ENCODE assay signal across 24 cellular contexts in the genomic region with DNA sequence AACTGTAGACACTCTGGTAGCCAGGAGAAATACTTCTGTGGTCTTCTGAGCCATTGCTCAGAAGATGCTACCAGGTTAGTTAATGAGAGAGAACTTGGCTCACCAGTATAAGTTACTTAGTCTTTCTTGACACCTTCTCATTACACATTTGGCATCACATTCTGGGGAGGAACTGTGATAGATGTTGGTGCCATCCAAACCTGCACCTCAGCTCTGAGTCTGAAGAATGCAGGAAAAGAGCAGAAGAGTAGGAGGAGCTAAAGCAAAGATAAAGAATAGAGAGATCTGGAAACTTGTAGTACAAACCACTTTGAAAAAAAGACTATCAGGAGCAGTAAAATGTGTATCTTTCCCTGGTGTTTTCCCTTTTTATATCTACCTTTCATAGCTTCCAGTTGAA.
"Had no signal": no experiment of that assay in that cellular context is flagged by ENCODE, and none has a peak within 500 bp of the region (broad histone marks: within the 10 kb centered on the region; RNA-seq: fewer than 3 reads in every experiment).

No MANE protein-coding gene starts in this region.

- H3K27ac ChIP-seq: colonic mucosa, coronary artery, epithelial cell of prostate, esophagus muscularis mucosa, esophagus squamous epithelium, foreskin keratinocyte, gastrocnemius medialis, gastroesophageal sphincter, heart left ventricle, heart right ventricle had no signal

- H3K36me3 ChIP-seq: colonic mucosa, gastrocnemius medialis had no signal

- H3K27me3 ChIP-seq: colonic mucosa, dorsolateral prefrontal cortex, esophagus muscularis mucosa, esophagus squamous epithelium, gastrocnemius medialis, gastroesophageal sphincter, heart left ventricle, heart right ventricle had no signal

- H3K4me1 ChIP-seq: colonic mucosa, esophagus squamous epithelium, foreskin keratinocyte, gastrocnemius medialis had no signal

- H3K9me3 ChIP-seq: colonic mucosa, esophagus muscularis mucosa, esophagus squamous epithelium, gastrocnemius medialis, gastroesophageal sphincter, heart left ventricle, heart right ventricle had no signal

- ATAC-seq: effector memory CD8-positive, alpha-beta T cell; esophagus mucosa; foreskin keratinocyte; gastrocnemius medialis; gastroesophageal sphincter; heart left ventricle; heart right ventricle had no signal

- H3K27me3 Mint-ChIP-seq: effector memory CD8-positive, alpha-beta T cell had no signal

- H3K27ac Mint-ChIP-seq: effector memory CD8-positive, alpha-beta T cell; endodermal cell had no signal

- H3K4me3 ChIP-seq: colonic mucosa, coronary artery, dorsolateral prefrontal cortex, esophagus muscularis mucosa, esophagus squamous epithelium, gastrocnemius medialis, gastroesophageal sphincter, heart left ventricle, heart right ventricle had no signal

- H3K4me3 Mint-ChIP-seq: effector memory CD8-positive, alpha-beta T cell; endodermal cell had no signal

- H3K9me3 Mint-ChIP-seq: effector memory CD8-positive, alpha-beta T cell; endodermal cell had no signal

- DNase-seq: colonic mucosa; cortex of kidney; dermis blood vessel endothelial cell; effector CD4-positive, alpha-beta T cell; effector CD8-positive, alpha-beta T cell; effector memory CD4-positive, alpha-beta T cell; effector memory CD8-positive, alpha-beta T cell; endodermal cell; erythroblast; esophagus squamous epithelium; foreskin fibroblast; foreskin keratinocyte; foreskin melanocyte; gastrocnemius medialis; glutamatergic neuron; head of caudate nucleus; heart left ventricle; heart right ventricle had no signal
